ENCODE assay signal across 1 cellular context in the genomic region with DNA sequence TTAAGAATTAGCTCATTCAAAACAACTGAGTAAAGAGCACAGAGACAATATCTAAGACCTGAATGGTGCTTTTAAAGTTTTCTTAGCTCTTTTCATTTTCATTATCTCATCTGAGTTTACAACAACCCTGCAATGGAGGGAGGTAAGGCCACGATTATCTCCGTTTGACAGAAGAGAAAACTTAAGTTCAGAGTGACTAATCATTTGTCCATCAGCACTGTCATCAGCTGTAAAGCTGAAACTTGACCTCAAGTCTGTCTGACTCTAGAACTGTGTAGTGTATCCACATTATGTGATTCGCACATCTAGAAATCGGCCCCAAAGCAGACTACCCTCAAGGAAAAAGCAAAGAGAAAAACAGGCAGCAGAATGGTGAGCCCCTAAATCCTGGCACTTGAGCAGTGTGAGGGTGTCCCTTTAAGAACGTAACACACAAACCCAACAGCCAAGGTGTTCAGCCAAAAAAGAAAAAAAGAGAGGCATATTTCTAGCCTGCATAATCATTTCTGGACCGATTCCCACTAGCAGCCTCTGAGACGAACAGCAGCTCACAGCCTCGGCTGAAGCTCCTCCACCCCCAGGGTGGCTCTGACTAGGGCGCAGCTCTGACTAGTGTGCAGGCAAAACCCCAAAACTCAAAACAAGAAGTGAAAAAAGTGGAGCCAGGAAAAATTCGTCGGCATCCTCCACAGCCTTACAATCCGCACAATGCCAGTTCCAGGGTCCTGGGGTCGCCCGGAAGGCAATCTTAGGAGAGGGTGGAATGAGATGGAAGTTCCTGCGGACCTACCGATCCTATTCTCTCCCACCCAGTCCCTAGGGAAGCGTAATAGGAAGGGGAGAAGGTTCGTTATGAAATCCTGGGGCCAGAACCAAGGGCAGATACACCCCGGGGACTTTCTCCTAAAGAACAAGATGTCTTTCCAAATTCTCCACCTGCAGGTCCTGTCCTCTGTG.
TF ChIP-seq lines count a peak whose summit lies in the region.

No MANE protein-coding gene starts in this region.

TF ChIP-seq in HepG2, 621 proteins besides CTCF, POLR2A, EP300 and RAD21 (continued from another document and continues in another):
- TF ChIP-seq, protein P1, sequence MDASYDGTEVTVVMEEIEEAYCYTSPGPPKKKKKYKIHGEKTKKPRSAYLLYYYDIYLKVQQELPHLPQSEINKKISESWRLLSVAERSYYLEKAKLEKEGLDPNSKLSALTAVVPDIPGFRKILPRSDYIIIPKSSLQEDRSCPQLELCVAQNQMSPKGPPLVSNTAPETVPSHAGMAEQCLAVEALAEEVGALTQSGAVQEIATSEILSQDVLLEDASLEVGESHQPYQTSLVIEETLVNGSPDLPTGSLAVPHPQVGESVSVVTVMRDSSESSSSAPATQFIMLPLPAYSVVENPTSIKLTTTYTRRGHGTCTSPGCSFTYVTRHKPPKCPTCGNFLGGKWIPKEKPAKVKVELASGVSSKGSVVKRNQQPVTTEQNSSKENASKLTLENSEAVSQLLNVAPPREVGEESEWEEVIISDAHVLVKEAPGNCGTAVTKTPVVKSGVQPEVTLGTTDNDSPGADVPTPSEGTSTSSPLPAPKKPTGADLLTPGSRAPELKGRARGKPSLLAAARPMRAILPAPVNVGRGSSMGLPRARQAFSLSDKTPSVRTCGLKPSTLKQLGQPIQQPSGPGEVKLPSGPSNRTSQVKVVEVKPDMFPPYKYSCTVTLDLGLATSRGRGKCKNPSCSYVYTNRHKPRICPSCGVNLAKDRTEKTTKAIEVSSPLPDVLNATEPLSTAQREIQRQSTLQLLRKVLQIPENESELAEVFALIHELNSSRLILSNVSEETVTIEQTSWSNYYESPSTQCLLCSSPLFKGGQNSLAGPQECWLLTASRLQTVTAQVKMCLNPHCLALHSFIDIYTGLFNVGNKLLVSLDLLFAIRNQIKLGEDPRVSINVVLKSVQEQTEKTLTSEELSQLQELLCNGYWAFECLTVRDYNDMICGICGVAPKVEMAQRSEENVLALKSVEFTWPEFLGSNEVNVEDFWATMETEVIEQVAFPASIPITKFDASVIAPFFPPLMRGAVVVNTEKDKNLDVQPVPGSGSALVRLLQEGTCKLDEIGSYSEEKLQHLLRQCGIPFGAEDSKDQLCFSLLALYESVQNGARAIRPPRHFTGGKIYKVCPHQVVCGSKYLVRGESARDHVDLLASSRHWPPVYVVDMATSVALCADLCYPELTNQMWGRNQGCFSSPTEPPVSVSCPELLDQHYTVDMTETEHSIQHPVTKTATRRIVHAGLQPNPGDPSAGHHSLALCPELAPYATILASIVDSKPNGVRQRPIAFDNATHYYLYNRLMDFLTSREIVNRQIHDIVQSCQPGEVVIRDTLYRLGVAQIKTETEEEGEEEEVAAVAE (CRISPR knock-in tag; IDR thresholded peaks at IDR 0.05; ENCODE audit: borderline replicate concordance): no peak
- TF ChIP-seq, protein P2, sequence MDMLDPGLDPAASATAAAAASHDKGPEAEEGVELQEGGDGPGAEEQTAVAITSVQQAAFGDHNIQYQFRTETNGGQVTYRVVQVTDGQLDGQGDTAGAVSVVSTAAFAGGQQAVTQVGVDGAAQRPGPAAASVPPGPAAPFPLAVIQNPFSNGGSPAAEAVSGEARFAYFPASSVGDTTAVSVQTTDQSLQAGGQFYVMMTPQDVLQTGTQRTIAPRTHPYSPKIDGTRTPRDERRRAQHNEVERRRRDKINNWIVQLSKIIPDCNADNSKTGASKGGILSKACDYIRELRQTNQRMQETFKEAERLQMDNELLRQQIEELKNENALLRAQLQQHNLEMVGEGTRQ (IDR thresholded peaks at IDR 0.05; ENCODE audit: low read depth, low read length): no peak
- TF ChIP-seq, protein P2 (CRISPR knock-in tag; IDR thresholded peaks at IDR 0.05; ENCODE audit: borderline replicate concordance): no peak
- TF ChIP-seq MATR3 (CRISPR knock-in tag; IDR thresholded peaks at IDR 0.05) (no peak), FOXA3 (CRISPR knock-in tag; IDR thresholded peaks at IDR 0.05) (no peak), SATB2 (CRISPR knock-in tag; IDR thresholded peaks at IDR 0.05) (no peak), ZNF749 (CRISPR knock-in tag; IDR thresholded peaks at IDR 0.05; ENCODE audit: borderline replicate concordance) (no peak), KDM1A (CRISPR knock-in tag; IDR thresholded peaks at IDR 0.05) (no peak), POGZ (CRISPR knock-in tag; IDR thresholded peaks at IDR 0.05) (0 out of 2 replicates have a peak, but pooled peaks have one; percentile 17), ZNF431 (CRISPR knock-in tag; IDR thresholded peaks at IDR 0.05; ENCODE audit: borderline replicate concordance, low read depth) (no peak), DMAP1 (CRISPR knock-in tag; IDR thresholded peaks at IDR 0.05) (no peak), ZNF251 (CRISPR knock-in tag; IDR thresholded peaks at IDR 0.05) (no peak), FLYWCH1 (CRISPR knock-in tag; IDR thresholded peaks at IDR 0.05) (0 out of 2 replicates have a peak, but pooled peaks have one; percentile 31), SP5 (CRISPR knock-in tag; IDR thresholded peaks at IDR 0.05; ENCODE audit: borderline replicate concordance, low read depth) (no peak), BHLHE40 (IDR thresholded peaks at IDR 0.05; ENCODE audit: low read length) (no peak), SAP130 (CRISPR knock-in tag; IDR thresholded peaks at IDR 0.05; ENCODE audit: low read depth) (peak; percentile 38; the same call in 1 of the 2 replicates), TMF1 (CRISPR knock-in tag; IDR thresholded peaks at IDR 0.05; ENCODE audit: low read depth) (no peak), ZNF225 (CRISPR knock-in tag; IDR thresholded peaks at IDR 0.05) (no peak), ZNF350 (CRISPR knock-in tag; IDR thresholded peaks at IDR 0.05; ENCODE audit: borderline replicate concordance, low read depth) (0 out of 2 replicates have a peak, but pooled peaks have one; percentile 3), RELA (CRISPR knock-in tag; IDR thresholded peaks at IDR 0.05) (no peak), ZNF777 (CRISPR knock-in tag; IDR thresholded peaks at IDR 0.05) (no peak), ZNF788 (CRISPR knock-in tag; IDR thresholded peaks at IDR 0.05; ENCODE audit: borderline replicate concordance) (0 out of 2 replicates have a peak, but pooled peaks have one; percentile 12), REL (CRISPR knock-in tag; conservative IDR thresholded peaks at IDR 0.05) (no peak), ZNF367 (CRISPR knock-in tag; IDR thresholded peaks at IDR 0.05; ENCODE audit: borderline replicate concordance) (no peak)
- TF ChIP-seq, protein P3, sequence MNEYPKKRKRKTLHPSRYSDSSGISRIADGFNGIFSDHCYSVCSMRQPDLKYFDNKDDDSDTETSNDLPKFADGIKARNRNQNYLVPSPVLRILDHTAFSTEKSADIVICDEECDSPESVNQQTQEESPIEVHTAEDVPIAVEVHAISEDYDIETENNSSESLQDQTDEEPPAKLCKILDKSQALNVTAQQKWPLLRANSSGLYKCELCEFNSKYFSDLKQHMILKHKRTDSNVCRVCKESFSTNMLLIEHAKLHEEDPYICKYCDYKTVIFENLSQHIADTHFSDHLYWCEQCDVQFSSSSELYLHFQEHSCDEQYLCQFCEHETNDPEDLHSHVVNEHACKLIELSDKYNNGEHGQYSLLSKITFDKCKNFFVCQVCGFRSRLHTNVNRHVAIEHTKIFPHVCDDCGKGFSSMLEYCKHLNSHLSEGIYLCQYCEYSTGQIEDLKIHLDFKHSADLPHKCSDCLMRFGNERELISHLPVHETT (CRISPR knock-in tag; conservative IDR thresholded peaks at IDR 0.05): no peak
- TF ChIP-seq, protein P4, sequence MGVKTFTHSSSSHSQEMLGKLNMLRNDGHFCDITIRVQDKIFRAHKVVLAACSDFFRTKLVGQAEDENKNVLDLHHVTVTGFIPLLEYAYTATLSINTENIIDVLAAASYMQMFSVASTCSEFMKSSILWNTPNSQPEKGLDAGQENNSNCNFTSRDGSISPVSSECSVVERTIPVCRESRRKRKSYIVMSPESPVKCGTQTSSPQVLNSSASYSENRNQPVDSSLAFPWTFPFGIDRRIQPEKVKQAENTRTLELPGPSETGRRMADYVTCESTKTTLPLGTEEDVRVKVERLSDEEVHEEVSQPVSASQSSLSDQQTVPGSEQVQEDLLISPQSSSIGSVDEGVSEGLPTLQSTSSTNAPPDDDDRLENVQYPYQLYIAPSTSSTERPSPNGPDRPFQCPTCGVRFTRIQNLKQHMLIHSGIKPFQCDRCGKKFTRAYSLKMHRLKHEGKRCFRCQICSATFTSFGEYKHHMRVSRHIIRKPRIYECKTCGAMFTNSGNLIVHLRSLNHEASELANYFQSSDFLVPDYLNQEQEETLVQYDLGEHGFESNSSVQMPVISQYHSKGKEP (CRISPR knock-in tag; IDR thresholded peaks at IDR 0.05): no peak
- TF ChIP-seq, protein P5, sequence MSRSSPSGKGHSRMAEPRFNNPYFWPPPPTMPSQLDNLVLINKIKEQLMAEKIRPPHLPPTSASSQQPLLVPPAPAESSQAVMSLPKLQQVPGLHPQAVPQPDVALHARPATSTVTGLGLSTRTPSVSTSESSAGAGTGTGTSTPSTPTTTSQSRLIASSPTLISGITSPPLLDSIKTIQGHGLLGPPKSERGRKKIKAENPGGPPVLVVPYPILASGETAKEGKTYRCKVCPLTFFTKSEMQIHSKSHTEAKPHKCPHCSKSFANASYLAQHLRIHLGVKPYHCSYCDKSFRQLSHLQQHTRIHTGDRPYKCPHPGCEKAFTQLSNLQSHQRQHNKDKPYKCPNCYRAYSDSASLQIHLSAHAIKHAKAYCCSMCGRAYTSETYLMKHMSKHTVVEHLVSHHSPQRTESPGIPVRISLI (CRISPR knock-in tag; IDR thresholded peaks at IDR 0.05; ENCODE audit: borderline replicate concordance): no peak
- TF ChIP-seq, protein P6, sequence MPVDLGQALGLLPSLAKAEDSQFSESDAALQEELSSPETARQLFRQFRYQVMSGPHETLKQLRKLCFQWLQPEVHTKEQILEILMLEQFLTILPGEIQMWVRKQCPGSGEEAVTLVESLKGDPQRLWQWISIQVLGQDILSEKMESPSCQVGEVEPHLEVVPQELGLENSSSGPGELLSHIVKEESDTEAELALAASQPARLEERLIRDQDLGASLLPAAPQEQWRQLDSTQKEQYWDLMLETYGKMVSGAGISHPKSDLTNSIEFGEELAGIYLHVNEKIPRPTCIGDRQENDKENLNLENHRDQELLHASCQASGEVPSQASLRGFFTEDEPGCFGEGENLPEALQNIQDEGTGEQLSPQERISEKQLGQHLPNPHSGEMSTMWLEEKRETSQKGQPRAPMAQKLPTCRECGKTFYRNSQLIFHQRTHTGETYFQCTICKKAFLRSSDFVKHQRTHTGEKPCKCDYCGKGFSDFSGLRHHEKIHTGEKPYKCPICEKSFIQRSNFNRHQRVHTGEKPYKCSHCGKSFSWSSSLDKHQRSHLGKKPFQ (CRISPR knock-in tag; IDR thresholded peaks at IDR 0.05; ENCODE audit: insufficient replicate concordance): no peak
- TF ChIP-seq, protein P7, sequence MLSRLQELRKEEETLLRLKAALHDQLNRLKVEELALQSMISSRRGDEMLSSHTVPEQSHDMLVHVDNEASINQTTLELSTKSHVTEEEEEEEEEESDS (CRISPR knock-in tag; IDR thresholded peaks at IDR 0.05; ENCODE audit: borderline replicate concordance): no peak
- TF ChIP-seq, protein P8, sequence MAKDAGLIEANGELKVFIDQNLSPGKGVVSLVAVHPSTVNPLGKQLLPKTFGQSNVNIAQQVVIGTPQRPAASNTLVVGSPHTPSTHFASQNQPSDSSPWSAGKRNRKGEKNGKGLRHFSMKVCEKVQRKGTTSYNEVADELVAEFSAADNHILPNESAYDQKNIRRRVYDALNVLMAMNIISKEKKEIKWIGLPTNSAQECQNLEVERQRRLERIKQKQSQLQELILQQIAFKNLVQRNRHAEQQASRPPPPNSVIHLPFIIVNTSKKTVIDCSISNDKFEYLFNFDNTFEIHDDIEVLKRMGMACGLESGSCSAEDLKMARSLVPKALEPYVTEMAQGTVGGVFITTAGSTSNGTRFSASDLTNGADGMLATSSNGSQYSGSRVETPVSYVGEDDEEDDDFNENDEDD (CRISPR knock-in tag; IDR thresholded peaks at IDR 0.05; ENCODE audit: borderline replicate concordance): no peak
- TF ChIP-seq, protein P9, sequence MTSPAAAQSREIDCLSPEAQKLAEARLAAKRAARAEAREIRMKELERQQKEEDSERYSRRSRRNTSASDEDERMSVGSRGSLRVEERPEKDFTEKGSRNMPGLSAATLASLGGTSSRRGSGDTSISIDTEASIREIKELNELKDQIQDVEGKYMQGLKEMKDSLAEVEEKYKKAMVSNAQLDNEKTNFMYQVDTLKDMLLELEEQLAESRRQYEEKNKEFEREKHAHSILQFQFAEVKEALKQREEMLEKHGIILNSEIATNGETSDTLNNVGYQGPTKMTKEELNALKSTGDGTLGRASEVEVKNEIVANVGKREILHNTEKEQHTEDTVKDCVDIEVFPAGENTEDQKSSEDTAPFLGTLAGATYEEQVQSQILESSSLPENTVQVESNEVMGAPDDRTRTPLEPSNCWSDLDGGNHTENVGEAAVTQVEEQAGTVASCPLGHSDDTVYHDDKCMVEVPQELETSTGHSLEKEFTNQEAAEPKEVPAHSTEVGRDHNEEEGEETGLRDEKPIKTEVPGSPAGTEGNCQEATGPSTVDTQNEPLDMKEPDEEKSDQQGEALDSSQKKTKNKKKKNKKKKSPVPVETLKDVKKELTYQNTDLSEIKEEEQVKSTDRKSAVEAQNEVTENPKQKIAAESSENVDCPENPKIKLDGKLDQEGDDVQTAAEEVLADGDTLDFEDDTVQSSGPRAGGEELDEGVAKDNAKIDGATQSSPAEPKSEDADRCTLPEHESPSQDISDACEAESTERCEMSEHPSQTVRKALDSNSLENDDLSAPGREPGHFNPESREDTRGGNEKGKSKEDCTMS (CRISPR knock-in tag; conservative IDR thresholded peaks at IDR 0.05): no peak
- TF ChIP-seq, protein P10, sequence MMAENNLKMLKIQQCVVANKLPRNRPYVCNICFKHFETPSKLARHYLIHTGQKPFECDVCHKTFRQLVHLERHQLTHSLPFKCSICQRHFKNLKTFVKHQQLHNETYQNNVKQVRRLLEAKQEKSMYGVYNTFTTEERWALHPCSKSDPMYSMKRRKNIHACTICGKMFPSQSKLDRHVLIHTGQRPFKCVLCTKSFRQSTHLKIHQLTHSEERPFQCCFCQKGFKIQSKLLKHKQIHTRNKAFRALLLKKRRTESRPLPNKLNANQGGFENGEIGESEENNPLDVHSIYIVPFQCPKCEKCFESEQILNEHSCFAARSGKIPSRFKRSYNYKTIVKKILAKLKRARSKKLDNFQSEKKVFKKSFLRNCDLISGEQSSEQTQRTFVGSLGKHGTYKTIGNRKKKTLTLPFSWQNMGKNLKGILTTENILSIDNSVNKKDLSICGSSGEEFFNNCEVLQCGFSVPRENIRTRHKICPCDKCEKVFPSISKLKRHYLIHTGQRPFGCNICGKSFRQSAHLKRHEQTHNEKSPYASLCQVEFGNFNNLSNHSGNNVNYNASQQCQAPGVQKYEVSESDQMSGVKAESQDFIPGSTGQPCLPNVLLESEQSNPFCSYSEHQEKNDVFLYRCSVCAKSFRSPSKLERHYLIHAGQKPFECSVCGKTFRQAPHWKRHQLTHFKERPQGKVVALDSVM (CRISPR knock-in tag; IDR thresholded peaks at IDR 0.05): no peak
